27 cellular contexts compared by ENCODE assay signal in the genomic region with DNA sequence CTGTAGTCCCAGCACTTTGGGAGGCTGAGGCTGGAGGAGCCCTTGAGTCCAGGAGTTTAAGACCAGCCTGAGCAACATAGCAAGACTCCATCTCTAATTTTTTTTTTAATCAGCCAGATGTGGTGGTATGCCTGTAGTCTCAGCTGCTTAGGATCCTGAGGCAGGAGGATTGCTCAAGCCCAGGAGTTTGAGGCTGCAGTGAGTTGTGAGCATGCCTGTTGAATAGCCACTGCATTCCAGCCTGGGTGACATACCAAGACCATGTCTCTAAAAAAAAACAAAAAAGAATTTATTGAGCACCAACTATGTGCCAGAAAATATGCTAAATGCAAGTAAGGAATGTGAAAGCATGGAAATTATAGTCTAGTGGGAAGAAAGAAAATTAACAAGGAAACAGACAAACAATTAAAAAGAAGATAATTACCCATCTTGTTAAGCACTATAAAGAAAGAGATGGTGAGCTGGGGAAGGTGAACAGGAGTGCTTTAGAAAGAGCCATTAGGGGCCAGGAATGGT.
"Had no signal": no experiment of that assay in that cellular context is flagged by ENCODE, and none has a peak within 500 bp of the region (broad histone marks: within the 10 kb centered on the region; RNA-seq: fewer than 3 reads in every experiment).

No MANE protein-coding gene starts in this region.

- H3K4me3 Mint-ChIP-seq: activated CD4-positive, alpha-beta memory T cell treated with anti-CD3 and anti-CD28 coated beads, Interleukin-2, amount 10 ng/mL, durations not matched to agents 7 days and 5 days; activated CD4-positive, alpha-beta T cell treated with anti-CD3 and anti-CD28 coated beads, Interleukin-2, amount 10 ng/mL, durations not matched to agents 7 days and 5 days; activated naive CD4-positive, alpha-beta T cell treated with anti-CD3 and anti-CD28 coated beads, Interleukin-2, amount 50 U/mL, for 24 hours; activated naive CD8-positive, alpha-beta T cell treated with anti-CD3 and anti-CD28 coated beads, Interleukin-2, amount 50 U/mL, for 24 hours; activated T-cell treated with anti-CD3 and anti-CD28 coated beads, Interleukin-2, amount 50 U/mL, for 4 hours; activated T-helper 17 cell treated with anti-CD3 and anti-CD28 coated beads, Interleukin-2, amount 50 U/mL, for 72 hours; naive thymus-derived CD4-positive, alpha-beta T cell; stimulated activated naive B cell treated with anti-CD40 and anti-IgM and Interleukin-4, amounts not matched to agents 10 μg/mL and 1 μg/mL and 100 μg/mL, for 72 hours had no signal

- H3K4me1 Mint-ChIP-seq: activated CD4-positive, alpha-beta memory T cell treated with anti-CD3 and anti-CD28 coated beads, Interleukin-2, amount 10 ng/mL, durations not matched to agents 7 days and 5 days; activated CD4-positive, alpha-beta T cell treated with anti-CD3 and anti-CD28 coated beads, Interleukin-2, amount 10 ng/mL, durations not matched to agents 7 days and 5 days; activated naive CD4-positive, alpha-beta T cell treated with anti-CD3 and anti-CD28 coated beads, Interleukin-2, amount 50 U/mL, for 24 hours; activated naive CD8-positive, alpha-beta T cell treated with anti-CD3 and anti-CD28 coated beads, Interleukin-2, amount 50 U/mL, for 24 hours; activated T-helper 17 cell treated with anti-CD3 and anti-CD28 coated beads, Interleukin-2, amount 50 U/mL, for 72 hours; naive thymus-derived CD4-positive, alpha-beta T cell; stimulated activated naive B cell treated with anti-CD40 and anti-IgM and Interleukin-4, amounts not matched to agents 10 μg/mL and 1 μg/mL and 100 μg/mL, for 72 hours had no signal

- FAIRE-seq: kidney had no signal

- DNase-seq: activated CD4-positive, alpha-beta memory T cell treated with anti-CD3 and anti-CD28 coated beads, Interleukin-2, amount 10 ng/mL, durations not matched to agents 7 days and 5 days; activated CD4-positive, alpha-beta T cell treated with anti-CD3 and anti-CD28 coated beads, Interleukin-2, amount 10 ng/mL, durations not matched to agents 7 days and 5 days; activated CD4-positive, CD25-positive, alpha-beta regulatory T cell treated with anti-CD3 and anti-CD28 coated beads, Interleukin-2, amount 50 U/mL, for 72 hours; activated CD8-positive, alpha-beta memory T cell treated with anti-CD3 and anti-CD28 coated beads, Interleukin-2, amount 50 U/mL, for 48 hours; activated naive CD8-positive, alpha-beta T cell treated with anti-CD3 and anti-CD28 coated beads, Interleukin-2, amount 50 U/mL, for 24 hours; activated T-cell treated with anti-CD3 and anti-CD28 coated beads, Interleukin-2, amount 50 U/mL, for 4 hours; anterior cingulate cortex; colonic mucosa; dorsolateral prefrontal cortex; effector memory CD4-positive, alpha-beta T cell; midbrain; naive thymus-derived CD4-positive, alpha-beta T cell; nucleus accumbens; psoas muscle; stimulated activated CD4-positive, alpha-beta T cell treated with anti-CD3 and anti-CD28 coated beads, Interleukin-15, amount 100 ng/mL, for 24 hours; stimulated activated CD4-positive, alpha-beta T cell treated with anti-CD3 and anti-CD28 coated beads, Interleukin-2, amount 100 ng/mL, for 24 hours; stimulated activated naive B cell treated with anti-CD40 and anti-IgM and Interleukin-4, amounts not matched to agents 10 μg/mL and 1 μg/mL and 100 μg/mL, for 72 hours; stomach; T-helper 2 cell; tibial artery had no signal

- H3K9me3 Mint-ChIP-seq: activated CD4-positive, alpha-beta memory T cell treated with anti-CD3 and anti-CD28 coated beads, Interleukin-2, amount 10 ng/mL, durations not matched to agents 7 days and 5 days; activated CD4-positive, alpha-beta T cell treated with anti-CD3 and anti-CD28 coated beads, Interleukin-2, amount 10 ng/mL, durations not matched to agents 7 days and 5 days; activated naive CD4-positive, alpha-beta T cell treated with anti-CD3 and anti-CD28 coated beads, Interleukin-2, amount 50 U/mL, for 24 hours; activated naive CD8-positive, alpha-beta T cell treated with anti-CD3 and anti-CD28 coated beads, Interleukin-2, amount 50 U/mL, for 24 hours; activated T-cell treated with anti-CD3 and anti-CD28 coated beads, Interleukin-2, amount 50 U/mL, for 4 hours; activated T-helper 17 cell treated with anti-CD3 and anti-CD28 coated beads, Interleukin-2, amount 50 U/mL, for 72 hours; stimulated activated naive B cell treated with anti-CD40 and anti-IgM and Interleukin-4, amounts not matched to agents 10 μg/mL and 1 μg/mL and 100 μg/mL, for 72 hours had no signal

- H3K27me3 ChIP-seq: colonic mucosa, hepatocyte, right atrium auricular region, tibial artery had no signal

- ATAC-seq: activated naive CD8-positive, alpha-beta T cell treated with anti-CD3 and anti-CD28 coated beads, Interleukin-2, amount 50 U/mL, for 24 hours; activated T-cell treated with anti-CD3 and anti-CD28 coated beads, Interleukin-2, amount 50 U/mL, for 4 hours; activated T-helper 17 cell treated with anti-CD3 and anti-CD28 coated beads, Interleukin-2, amount 50 U/mL, for 72 hours; gastroesophageal sphincter; naive thymus-derived CD4-positive, alpha-beta T cell; psoas muscle; stimulated activated naive B cell treated with anti-CD40 and anti-IgM and Interleukin-4, amounts not matched to agents 10 μg/mL and 1 μg/mL and 100 μg/mL, for 72 hours had no signal

- H3K4me2 ChIP-seq: hepatocyte had no signal

- H3K27ac ChIP-seq: colonic mucosa, dorsolateral prefrontal cortex, gastroesophageal sphincter, hepatocyte, parathyroid adenoma, psoas muscle, right atrium auricular region, stomach, tibial artery had no signal

- H3K36me3 ChIP-seq: colonic mucosa, gastroesophageal sphincter, right atrium auricular region, stomach, tibial artery had no signal

- H3K36me3 Mint-ChIP-seq: activated naive CD4-positive, alpha-beta T cell treated with anti-CD3 and anti-CD28 coated beads, Interleukin-2, amount 50 U/mL, for 24 hours; naive thymus-derived CD4-positive, alpha-beta T cell; stimulated activated naive B cell treated with anti-CD40 and anti-IgM and Interleukin-4, amounts not matched to agents 10 μg/mL and 1 μg/mL and 100 μg/mL, for 72 hours had no signal

- H3K4me1 ChIP-seq: colonic mucosa, gastroesophageal sphincter, parathyroid adenoma, psoas muscle, right atrium auricular region, stomach, tibial artery had no signal

- H3K9me3 ChIP-seq: colonic mucosa, gastroesophageal sphincter, psoas muscle, right atrium auricular region, stomach, tibial artery had no signal

- H3K27ac Mint-ChIP-seq: activated CD4-positive, alpha-beta memory T cell treated with anti-CD3 and anti-CD28 coated beads, Interleukin-2, amount 10 ng/mL, durations not matched to agents 7 days and 5 days; activated CD4-positive, alpha-beta T cell treated with anti-CD3 and anti-CD28 coated beads, Interleukin-2, amount 10 ng/mL, durations not matched to agents 7 days and 5 days; activated naive CD4-positive, alpha-beta T cell treated with anti-CD3 and anti-CD28 coated beads, Interleukin-2, amount 50 U/mL, for 24 hours; activated naive CD8-positive, alpha-beta T cell treated with anti-CD3 and anti-CD28 coated beads, Interleukin-2, amount 50 U/mL, for 24 hours; activated T-helper 17 cell treated with anti-CD3 and anti-CD28 coated beads, Interleukin-2, amount 50 U/mL, for 72 hours; naive thymus-derived CD4-positive, alpha-beta T cell; stimulated activated naive B cell treated with anti-CD40 and anti-IgM and Interleukin-4, amounts not matched to agents 10 μg/mL and 1 μg/mL and 100 μg/mL, for 72 hours had no signal

- H3K4me3 ChIP-seq: colonic mucosa, dorsolateral prefrontal cortex, gastroesophageal sphincter, hepatocyte, psoas muscle, right atrium auricular region, stomach, tibial artery had no signal
